Comparison of ENCODE assay signal across 1 cellular context in the genomic region with DNA sequence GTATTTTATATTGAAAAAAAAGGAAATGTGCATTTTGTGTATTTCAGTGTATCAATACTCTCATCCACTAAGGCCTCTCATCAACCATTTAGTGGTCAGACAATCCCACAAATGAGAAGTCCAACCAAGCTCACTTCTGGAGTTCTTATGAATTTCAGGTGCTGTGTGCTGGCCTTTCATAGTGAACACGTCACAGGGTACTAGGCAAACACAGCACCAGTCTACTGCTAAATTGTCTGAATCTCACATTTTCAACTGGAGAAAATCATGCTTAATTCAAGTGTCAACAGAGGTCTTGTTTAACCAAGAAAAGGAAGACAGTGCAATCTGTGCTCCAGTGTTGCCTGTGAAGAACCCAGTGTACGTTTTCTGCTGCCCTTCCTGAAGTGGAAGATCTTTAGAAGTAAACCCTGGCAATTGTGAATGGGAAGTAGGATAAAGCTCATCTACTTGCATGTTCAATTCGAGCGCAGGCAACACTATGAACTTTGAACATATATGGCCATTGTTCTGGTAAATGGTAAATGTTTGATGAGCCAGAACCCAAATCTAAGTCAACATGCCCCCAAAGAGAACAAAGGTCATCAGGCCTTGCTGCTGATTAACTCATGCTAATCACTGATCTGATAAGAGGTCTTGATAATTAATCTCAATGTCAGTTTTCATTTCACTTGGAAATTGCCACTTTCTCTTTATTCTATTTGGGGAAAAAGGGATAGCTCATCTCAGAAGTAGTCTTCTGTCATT.
TF ChIP-seq lines count a peak whose summit lies in the region.

No MANE protein-coding gene starts in this region.

TF ChIP-seq in HepG2, 621 proteins besides CTCF, POLR2A, EP300 and RAD21 (continued from another document and continues in another):
- TF ChIP-seq ZBTB21 (CRISPR knock-in tag; IDR thresholded peaks at IDR 0.05) (0 out of 2 replicates have a peak, but pooled peaks have one; percentile 21), ARNTL (CRISPR knock-in tag; IDR thresholded peaks at IDR 0.05) (no peak; the same call in 1 of the 2 replicates), ZNF432 (CRISPR knock-in tag; IDR thresholded peaks at IDR 0.05; ENCODE audit: borderline replicate concordance) (no peak), TP53 (CRISPR knock-in tag; conservative IDR thresholded peaks at IDR 0.05) (no peak), ADNP (CRISPR knock-in tag; IDR thresholded peaks at IDR 0.05) (no peak), ELF3 (CRISPR knock-in tag; IDR thresholded peaks at IDR 0.05) (no peak; the same call in 1 of the 2 replicates), HHEX (CRISPR knock-in tag; IDR thresholded peaks at IDR 0.05) (peak; percentile 83), GATAD1 (CRISPR knock-in tag; IDR thresholded peaks at IDR 0.05) (0 out of 2 replicates have a peak, but pooled peaks have one; percentile 59), HMGA1 (CRISPR knock-in tag; conservative IDR thresholded peaks at IDR 0.05) (no peak), ZFP36L2 (CRISPR knock-in tag; IDR thresholded peaks at IDR 0.05) (no peak), TSC22D2 (CRISPR knock-in tag; IDR thresholded peaks at IDR 0.05; ENCODE audit: borderline replicate concordance) (0 out of 2 replicates have a peak, but pooled peaks have one; percentile 23), SP5 (CRISPR knock-in tag; IDR thresholded peaks at IDR 0.05; ENCODE audit: borderline replicate concordance, low read depth) (no peak), RFXANK (CRISPR knock-in tag; IDR thresholded peaks at IDR 0.05) (peak; percentile 64), ZBTB42 (CRISPR knock-in tag; IDR thresholded peaks at IDR 0.05) (no peak), NR2F2 (IDR thresholded peaks at IDR 0.05; ENCODE audit: borderline replicate concordance, low read depth) (peak; percentile 88), ZNF790 (CRISPR knock-in tag; IDR thresholded peaks at IDR 0.05; ENCODE audit: borderline replicate concordance) (no peak), JDP2 (CRISPR knock-in tag; IDR thresholded peaks at IDR 0.05; ENCODE audit: borderline replicate concordance) (no peak), KLF9 (CRISPR knock-in tag; IDR thresholded peaks at IDR 0.05; ENCODE audit: low read depth) (0 out of 2 replicates have a peak, but pooled peaks have one; percentile 28), SRSF1 (optimal IDR thresholded peaks at IDR 0.05; ENCODE audit: low read depth, low read length) (no peak), ZNF563 (CRISPR knock-in tag; IDR thresholded peaks at IDR 0.05) (peak; percentile 92), REPIN1 (CRISPR knock-in tag; IDR thresholded peaks at IDR 0.05; ENCODE audit: borderline replicate concordance, low read depth) (no peak), RFX5 (IDR thresholded peaks at IDR 0.05; ENCODE audit: low read depth, low read length) (peak; percentile 94), ZNF557 (CRISPR knock-in tag; IDR thresholded peaks at IDR 0.05) (no peak), ARID2 (CRISPR knock-in tag; IDR thresholded peaks at IDR 0.05; ENCODE audit: borderline replicate concordance) (no peak), RFX3 (CRISPR knock-in tag; IDR thresholded peaks at IDR 0.05) (0 out of 2 replicates have a peak, but pooled peaks have one; percentile 39)
- TF ChIP-seq, protein P1, sequence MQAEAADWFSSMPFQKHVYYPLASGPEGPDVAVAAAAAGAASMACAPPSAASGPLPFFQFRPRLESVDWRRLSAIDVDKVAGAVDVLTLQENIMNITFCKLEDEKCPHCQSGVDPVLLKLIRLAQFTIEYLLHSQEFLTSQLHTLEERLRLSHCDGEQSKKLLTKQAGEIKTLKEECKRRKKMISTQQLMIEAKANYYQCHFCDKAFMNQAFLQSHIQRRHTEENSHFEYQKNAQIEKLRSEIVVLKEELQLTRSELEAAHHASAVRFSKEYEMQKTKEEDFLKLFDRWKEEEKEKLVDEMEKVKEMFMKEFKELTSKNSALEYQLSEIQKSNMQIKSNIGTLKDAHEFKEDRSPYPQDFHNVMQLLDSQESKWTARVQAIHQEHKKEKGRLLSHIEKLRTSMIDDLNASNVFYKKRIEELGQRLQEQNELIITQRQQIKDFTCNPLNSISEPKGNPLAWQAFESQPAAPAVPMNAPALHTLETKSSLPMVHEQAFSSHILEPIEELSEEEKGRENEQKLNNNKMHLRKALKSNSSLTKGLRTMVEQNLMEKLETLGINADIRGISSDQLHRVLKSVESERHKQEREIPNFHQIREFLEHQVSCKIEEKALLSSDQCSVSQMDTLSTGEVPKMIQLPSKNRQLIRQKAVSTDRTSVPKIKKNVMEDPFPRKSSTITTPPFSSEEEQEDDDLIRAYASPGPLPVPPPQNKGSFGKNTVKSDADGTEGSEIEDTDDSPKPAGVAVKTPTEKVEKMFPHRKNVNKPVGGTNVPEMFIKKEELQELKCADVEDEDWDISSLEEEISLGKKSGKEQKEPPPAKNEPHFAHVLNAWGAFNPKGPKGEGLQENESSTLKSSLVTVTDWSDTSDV (CRISPR knock-in tag; IDR thresholded peaks at IDR 0.05): no peak
- TF ChIP-seq, protein P2, sequence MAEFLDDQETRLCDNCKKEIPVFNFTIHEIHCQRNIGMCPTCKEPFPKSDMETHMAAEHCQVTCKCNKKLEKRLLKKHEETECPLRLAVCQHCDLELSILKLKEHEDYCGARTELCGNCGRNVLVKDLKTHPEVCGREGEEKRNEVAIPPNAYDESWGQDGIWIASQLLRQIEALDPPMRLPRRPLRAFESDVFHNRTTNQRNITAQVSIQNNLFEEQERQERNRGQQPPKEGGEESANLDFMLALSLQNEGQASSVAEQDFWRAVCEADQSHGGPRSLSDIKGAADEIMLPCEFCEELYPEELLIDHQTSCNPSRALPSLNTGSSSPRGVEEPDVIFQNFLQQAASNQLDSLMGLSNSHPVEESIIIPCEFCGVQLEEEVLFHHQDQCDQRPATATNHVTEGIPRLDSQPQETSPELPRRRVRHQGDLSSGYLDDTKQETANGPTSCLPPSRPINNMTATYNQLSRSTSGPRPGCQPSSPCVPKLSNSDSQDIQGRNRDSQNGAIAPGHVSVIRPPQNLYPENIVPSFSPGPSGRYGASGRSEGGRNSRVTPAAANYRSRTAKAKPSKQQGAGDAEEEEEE (CRISPR knock-in tag; IDR thresholded peaks at IDR 0.05; ENCODE audit: borderline replicate concordance): no peak
- TF ChIP-seq, protein P3, sequence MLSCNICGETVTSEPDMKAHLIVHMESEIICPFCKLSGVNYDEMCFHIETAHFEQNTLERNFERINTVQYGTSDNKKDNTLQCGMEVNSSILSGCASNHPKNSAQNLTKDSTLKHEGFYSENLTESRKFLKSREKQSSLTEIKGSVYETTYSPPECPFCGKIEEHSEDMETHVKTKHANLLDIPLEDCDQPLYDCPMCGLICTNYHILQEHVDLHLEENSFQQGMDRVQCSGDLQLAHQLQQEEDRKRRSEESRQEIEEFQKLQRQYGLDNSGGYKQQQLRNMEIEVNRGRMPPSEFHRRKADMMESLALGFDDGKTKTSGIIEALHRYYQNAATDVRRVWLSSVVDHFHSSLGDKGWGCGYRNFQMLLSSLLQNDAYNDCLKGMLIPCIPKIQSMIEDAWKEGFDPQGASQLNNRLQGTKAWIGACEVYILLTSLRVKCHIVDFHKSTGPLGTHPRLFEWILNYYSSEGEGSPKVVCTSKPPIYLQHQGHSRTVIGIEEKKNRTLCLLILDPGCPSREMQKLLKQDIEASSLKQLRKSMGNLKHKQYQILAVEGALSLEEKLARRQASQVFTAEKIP (CRISPR knock-in tag; IDR thresholded peaks at IDR 0.05; ENCODE audit: borderline replicate concordance): no peak
- TF ChIP-seq, protein P4, sequence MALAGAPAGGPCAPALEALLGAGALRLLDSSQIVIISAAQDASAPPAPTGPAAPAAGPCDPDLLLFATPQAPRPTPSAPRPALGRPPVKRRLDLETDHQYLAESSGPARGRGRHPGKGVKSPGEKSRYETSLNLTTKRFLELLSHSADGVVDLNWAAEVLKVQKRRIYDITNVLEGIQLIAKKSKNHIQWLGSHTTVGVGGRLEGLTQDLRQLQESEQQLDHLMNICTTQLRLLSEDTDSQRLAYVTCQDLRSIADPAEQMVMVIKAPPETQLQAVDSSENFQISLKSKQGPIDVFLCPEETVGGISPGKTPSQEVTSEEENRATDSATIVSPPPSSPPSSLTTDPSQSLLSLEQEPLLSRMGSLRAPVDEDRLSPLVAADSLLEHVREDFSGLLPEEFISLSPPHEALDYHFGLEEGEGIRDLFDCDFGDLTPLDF (CRISPR knock-in tag; IDR thresholded peaks at IDR 0.05): no peak
- TF ChIP-seq, protein P5, sequence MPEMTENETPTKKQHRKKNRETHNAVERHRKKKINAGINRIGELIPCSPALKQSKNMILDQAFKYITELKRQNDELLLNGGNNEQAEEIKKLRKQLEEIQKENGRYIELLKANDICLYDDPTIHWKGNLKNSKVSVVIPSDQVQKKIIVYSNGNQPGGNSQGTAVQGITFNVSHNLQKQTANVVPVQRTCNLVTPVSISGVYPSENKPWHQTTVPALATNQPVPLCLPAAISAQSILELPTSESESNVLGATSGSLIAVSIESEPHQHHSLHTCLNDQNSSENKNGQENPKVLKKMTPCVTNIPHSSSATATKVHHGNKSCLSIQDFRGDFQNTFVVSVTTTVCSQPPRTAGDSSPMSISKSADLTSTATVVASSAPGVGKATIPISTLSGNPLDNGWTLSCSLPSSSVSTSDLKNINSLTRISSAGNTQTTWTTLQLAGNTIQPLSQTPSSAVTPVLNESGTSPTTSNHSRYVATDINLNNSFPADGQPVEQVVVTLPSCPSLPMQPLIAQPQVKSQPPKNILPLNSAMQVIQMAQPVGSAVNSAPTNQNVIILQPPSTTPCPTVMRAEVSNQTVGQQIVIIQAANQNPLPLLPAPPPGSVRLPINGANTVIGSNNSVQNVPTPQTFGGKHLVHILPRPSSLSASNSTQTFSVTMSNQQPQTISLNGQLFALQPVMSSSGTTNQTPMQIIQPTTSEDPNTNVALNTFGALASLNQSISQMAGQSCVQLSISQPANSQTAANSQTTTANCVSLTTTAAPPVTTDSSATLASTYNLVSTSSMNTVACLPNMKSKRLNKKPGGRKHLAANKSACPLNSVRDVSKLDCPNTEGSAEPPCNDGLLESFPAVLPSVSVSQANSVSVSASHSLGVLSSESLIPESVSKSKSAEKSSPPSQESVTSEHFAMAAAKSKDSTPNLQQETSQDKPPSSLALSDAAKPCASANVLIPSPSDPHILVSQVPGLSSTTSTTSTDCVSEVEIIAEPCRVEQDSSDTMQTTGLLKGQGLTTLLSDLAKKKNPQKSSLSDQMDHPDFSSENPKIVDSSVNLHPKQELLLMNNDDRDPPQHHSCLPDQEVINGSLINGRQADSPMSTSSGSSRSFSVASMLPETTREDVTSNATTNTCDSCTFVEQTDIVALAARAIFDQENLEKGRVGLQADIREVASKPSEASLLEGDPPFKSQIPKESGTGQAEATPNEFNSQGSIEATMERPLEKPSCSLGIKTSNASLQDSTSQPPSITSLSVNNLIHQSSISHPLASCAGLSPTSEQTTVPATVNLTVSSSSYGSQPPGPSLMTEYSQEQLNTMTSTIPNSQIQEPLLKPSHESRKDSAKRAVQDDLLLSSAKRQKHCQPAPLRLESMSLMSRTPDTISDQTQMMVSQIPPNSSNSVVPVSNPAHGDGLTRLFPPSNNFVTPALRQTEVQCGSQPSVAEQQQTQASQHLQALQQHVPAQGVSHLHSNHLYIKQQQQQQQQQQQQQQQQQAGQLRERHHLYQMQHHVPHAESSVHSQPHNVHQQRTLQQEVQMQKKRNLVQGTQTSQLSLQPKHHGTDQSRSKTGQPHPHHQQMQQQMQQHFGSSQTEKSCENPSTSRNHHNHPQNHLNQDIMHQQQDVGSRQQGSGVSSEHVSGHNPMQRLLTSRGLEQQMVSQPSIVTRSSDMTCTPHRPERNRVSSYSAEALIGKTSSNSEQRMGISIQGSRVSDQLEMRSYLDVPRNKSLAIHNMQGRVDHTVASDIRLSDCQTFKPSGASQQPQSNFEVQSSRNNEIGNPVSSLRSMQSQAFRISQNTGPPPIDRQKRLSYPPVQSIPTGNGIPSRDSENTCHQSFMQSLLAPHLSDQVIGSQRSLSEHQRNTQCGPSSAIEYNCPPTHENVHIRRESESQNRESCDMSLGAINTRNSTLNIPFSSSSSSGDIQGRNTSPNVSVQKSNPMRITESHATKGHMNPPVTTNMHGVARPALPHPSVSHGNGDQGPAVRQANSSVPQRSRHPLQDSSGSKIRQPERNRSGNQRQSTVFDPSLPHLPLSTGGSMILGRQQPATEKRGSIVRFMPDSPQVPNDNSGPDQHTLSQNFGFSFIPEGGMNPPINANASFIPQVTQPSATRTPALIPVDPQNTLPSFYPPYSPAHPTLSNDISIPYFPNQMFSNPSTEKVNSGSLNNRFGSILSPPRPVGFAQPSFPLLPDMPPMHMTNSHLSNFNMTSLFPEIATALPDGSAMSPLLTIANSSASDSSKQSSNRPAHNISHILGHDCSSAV (CRISPR knock-in tag; IDR thresholded peaks at IDR 0.05; ENCODE audit: borderline replicate concordance): no peak
- TF ChIP-seq, protein P6, sequence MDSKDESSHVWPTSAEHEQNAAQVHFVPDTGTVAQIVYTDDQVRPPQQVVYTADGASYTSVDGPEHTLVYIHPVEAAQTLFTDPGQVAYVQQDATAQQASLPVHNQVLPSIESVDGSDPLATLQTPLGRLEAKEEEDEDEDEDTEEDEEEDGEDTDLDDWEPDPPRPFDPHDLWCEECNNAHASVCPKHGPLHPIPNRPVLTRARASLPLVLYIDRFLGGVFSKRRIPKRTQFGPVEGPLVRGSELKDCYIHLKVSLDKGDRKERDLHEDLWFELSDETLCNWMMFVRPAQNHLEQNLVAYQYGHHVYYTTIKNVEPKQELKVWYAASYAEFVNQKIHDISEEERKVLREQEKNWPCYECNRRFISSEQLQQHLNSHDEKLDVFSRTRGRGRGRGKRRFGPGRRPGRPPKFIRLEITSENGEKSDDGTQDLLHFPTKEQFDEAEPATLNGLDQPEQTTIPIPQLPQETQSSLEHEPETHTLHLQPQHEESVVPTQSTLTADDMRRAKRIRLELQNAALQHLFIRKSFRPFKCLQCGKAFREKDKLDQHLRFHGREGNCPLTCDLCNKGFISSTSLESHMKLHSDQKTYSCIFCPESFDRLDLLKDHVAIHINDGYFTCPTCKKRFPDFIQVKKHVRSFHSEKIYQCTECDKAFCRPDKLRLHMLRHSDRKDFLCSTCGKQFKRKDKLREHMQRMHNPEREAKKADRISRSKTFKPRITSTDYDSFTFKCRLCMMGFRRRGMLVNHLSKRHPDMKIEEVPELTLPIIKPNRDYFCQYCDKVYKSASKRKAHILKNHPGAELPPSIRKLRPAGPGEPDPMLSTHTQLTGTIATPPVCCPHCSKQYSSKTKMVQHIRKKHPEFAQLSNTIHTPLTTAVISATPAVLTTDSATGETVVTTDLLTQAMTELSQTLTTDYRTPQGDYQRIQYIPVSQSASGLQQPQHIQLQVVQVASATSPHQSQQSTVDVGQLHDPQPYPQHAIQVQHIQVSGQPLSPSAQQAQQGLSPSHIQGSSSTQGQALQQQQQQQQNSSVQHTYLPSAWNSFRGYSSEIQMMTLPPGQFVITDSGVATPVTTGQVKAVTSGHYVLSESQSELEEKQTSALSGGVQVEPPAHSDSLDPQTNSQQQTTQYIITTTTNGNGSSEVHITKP (CRISPR knock-in tag; IDR thresholded peaks at IDR 0.05; ENCODE audit: low read depth): 0 out of 2 replicates have a peak, but pooled peaks have one; percentile 39
- TF ChIP-seq, protein P7, sequence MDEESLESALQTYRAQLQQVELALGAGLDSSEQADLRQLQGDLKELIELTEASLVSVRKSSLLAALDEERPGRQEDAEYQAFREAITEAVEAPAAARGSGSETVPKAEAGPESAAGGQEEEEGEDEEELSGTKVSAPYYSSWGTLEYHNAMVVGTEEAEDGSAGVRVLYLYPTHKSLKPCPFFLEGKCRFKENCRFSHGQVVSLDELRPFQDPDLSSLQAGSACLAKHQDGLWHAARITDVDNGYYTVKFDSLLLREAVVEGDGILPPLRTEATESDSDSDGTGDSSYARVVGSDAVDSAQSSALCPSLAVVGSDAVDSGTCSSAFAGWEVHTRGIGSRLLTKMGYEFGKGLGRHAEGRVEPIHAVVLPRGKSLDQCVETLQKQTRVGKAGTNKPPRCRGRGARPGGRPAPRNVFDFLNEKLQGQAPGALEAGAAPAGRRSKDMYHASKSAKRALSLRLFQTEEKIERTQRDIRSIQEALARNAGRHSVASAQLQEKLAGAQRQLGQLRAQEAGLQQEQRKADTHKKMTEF (CRISPR knock-in tag; IDR thresholded peaks at IDR 0.05): peak; percentile 89
- TF ChIP-seq, protein P8, sequence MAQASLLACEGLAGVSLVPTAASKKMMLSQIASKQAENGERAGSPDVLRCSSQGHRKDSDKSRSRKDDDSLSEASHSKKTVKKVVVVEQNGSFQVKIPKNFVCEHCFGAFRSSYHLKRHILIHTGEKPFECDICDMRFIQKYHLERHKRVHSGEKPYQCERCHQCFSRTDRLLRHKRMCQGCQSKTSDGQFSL (CRISPR knock-in tag; IDR thresholded peaks at IDR 0.05): no peak
